ENCODE assay signal across 8 cellular contexts in the genomic region with DNA sequence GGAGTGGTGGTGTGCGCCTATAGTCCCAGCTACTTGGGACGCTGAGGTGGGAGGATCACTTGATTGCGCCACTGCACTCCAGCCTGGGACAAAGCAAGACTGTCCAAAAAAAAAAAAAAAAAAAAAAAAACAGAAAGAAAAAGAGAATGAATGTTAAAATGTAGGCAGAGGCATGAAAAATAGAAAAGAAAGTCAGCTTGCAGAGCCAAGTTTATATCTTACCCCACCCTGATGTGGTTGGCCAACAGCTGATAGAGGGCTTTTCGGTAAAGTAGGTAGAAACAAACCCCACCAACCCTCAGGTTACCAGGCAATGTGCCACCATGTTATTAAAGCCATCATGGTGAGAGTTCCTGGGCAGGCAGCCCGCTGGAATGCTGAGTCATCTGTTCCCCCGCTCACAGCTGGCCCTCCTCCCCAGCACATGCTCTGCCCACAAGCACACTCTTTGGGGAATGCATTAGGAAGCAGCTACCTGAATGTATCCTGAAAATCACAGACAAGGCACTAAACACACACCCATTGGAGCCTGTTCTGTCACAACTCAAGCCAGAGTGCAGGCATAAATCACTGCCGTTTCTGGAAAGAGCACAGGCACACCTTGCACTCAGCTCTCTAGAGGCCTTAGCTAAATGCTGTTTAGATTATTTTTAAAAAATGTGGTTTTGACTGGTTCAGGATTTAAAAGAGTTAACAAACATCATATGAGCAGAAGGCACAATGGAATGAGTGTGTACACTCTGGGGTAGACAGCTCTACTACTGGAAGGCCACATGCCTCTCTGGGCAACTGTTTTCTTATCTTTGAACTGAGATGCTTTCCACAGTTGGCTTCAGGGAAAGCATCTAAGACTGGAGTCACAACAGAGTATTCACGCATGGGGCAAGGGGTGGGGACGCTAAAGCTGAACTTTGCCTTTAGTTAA.
DNase-seq lines count a peak whose midpoint lies in the region; ATAC-seq and TF ChIP-seq lines count a peak whose summit lies in the region.

No MANE protein-coding gene starts in this region.

- no peaks in the 10 kb centered on the region for H3K9me3 ChIP-seq in HUES48 (ENCODE audit: control insufficient read depth, insufficient read depth, low read length)

- H3K4me3 ChIP-seq in HUES48 (ENCODE audit: low read depth, low read length): no peak overlapping the region

- no peaks in the 10 kb centered on the region for H3K36me3 Mint-ChIP-seq in mesothelial cell of epicardium
- H3K36me3 Mint-ChIP-seq in activated T-cell treated with anti-CD3 and anti-CD28 coated beads, Interleukin-2, amount 50 U/mL, for 4 hours (ENCODE audit: insufficient read depth): peaks cover 10% of the 10 kb centered on the region

- peak overlapping the region; percentile 58 for H3K27ac Mint-ChIP-seq in mesothelial cell of epicardium

- no peak overlapping the region for H3K4me3 Mint-ChIP-seq in mesothelial cell of epicardium
- no peak overlapping the region for H3K4me3 Mint-ChIP-seq in activated T-cell treated with anti-CD3 and anti-CD28 coated beads, Interleukin-2, amount 50 U/mL, for 4 hours

- H3K36me3 ChIP-seq in HUES48 (ENCODE audit: control insufficient read depth, insufficient read depth, low read length): no peaks in the 10 kb centered on the region

- peaks cover 52% of the 10 kb centered on the region for H3K4me1 ChIP-seq in HUES48 (ENCODE audit: control insufficient read depth, insufficient read depth, low read length)

- no peak for ATAC-seq in HG02623 (IDR thresholded peaks at IDR 0.05; ENCODE audit: unreplicated experiment)
- ATAC-seq in activated T-cell treated with anti-CD3 and anti-CD28 coated beads, Interleukin-2, amount 50 U/mL, for 4 hours: no peak

- peaks cover 4% of the 10 kb centered on the region for H3K27me3 Mint-ChIP-seq in mesothelial cell of epicardium (ENCODE audit: low read depth)
- no peaks in the 10 kb centered on the region for H3K27me3 Mint-ChIP-seq in activated T-cell treated with anti-CD3 and anti-CD28 coated beads, Interleukin-2, amount 50 U/mL, for 4 hours (ENCODE audit: low read depth)

- peak overlapping the region; percentile 38; the same call in 1 of the 2 replicates for H3K9ac ChIP-seq in HUES48 (ENCODE audit: low read depth, low read length)

- H3K4me1 Mint-ChIP-seq in mesothelial cell of epicardium: peaks cover 21% of the 10 kb centered on the region
- peaks cover 8% of the 10 kb centered on the region for H3K4me1 Mint-ChIP-seq in activated T-cell treated with anti-CD3 and anti-CD28 coated beads, Interleukin-2, amount 50 U/mL, for 4 hours (ENCODE audit: low read depth)

- no peaks in the 10 kb centered on the region for H3K9me3 Mint-ChIP-seq in mesothelial cell of epicardium
- H3K9me3 Mint-ChIP-seq in activated T-cell treated with anti-CD3 and anti-CD28 coated beads, Interleukin-2, amount 50 U/mL, for 4 hours: no peaks in the 10 kb centered on the region

- no peak for TF ChIP-seq CTCF in mesothelial cell of epicardium (IDR thresholded peaks at IDR 0.05; ENCODE audit: unreplicated experiment)

- H3K27me3 ChIP-seq in HUES48 (ENCODE audit: control insufficient read depth, insufficient read depth, low read length): no peaks in the 10 kb centered on the region

- TF ChIP-seq POLR2A in erythroblast (IDR thresholded peaks at IDR 0.05; ENCODE audit: low read length): peak; percentile 41

- H3K27ac ChIP-seq in HUES48 (ENCODE audit: low read depth, low read length): peak overlapping the region; percentile 78

- DNase-seq in Ammon's horn (ENCODE audit: low spot score) (peak; percentile 92), SHP77 (lab: John Stamatoyannopoulos, UW) (peak; percentile 77 to 80), erythroblast (lab: John Stamatoyannopoulos, UW) (peak; percentile 85 to 90), mesothelial cell of epicardium (ENCODE audit: low spot score in 2 of 2, unreplicated experiment in 2 of 2) (peak in 1 of 2 experiments; percentile 53)
- DNase-seq in activated T-cell treated with anti-CD3 and anti-CD28 coated beads, Interleukin-2, amount 50 U/mL, for 4 hours: no peak
- DNase-seq in activated CD4-positive, CD25-positive, alpha-beta regulatory T cell (lab: John Stamatoyannopoulos, UW): no peak

Comparison
In these comparisons a context has a peak if more than half of its experiments do, and no peak if none do; other contexts are left out.
1. DNase-seq: peak in Ammon's horn (single experiment), SHP77 (2 of 2) and erythroblast (2 of 2); none in activated T-cell treated with anti-CD3 and anti-CD28 coated beads, Interleukin-2, amount 50 U/mL, for 4 hours (single experiment) and activated CD4-positive, CD25-positive, alpha-beta regulatory T cell (0 of 4).